33 cellular contexts compared by ENCODE assay signal in the genomic region with DNA sequence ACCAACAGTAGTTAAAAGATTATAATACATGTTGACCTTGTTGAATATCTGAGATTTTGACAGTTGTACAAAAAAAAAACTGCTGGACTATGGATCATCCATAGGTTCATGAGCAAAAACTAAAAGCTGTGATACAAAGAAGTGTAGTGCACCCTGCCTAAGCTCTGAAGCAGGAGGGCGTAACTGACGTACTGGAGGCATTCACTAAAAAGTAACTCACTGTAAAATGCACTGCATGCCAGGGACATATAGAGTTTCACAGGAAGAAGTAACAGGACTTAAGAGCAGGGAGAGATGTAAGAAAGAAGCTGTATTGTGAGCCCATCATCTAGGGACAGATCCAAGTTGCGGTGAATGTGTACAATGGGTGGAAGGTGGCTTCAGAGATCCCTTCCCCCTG.
"Had no signal": no experiment of that assay in that cellular context is flagged by ENCODE, and none has a peak within 500 bp of the region (broad histone marks: within the 10 kb centered on the region; RNA-seq: fewer than 3 reads in every experiment).

No MANE protein-coding gene starts in this region.

- H3K4me1 ChIP-seq: adrenal gland, body of pancreas, breast epithelium had no signal

- FAIRE-seq: astrocyte, TTC549 had no signal

- DNase-seq: activated B cell treated with CpG ODN at 0.5 μM for 24 hours; activated CD4-positive, alpha-beta memory T cell treated with anti-CD3 and anti-CD28 coated beads for 36 hours; activated CD4-positive, alpha-beta T cell treated with anti-CD3 and anti-CD28 coated beads for 4 hours; activated CD4-positive, alpha-beta T cell treated with anti-CD3 and anti-CD28 coated beads, Interleukin-2, amount 10 ng/mL, durations not matched to agents 24 days and 14 days; activated CD4-positive, alpha-beta T cell treated with anti-CD3 and anti-CD28 coated beads, Interleukin-2, amount 50 U/mL, for 1 hour; activated CD4-positive, alpha-beta T cell treated with anti-CD3 and anti-CD28 coated beads, Interleukin-2, amount 50 U/mL, for 4 hours; activated CD4-positive, CD25-positive, alpha-beta regulatory T cell treated with anti-CD3 and anti-CD28 coated beads, Interleukin-2, amount 50 U/mL, for 72 hours; activated CD8-positive, alpha-beta memory T cell treated with anti-CD3 and anti-CD28 coated beads, Interleukin-2, amount 50 U/mL, for 4 hours; activated CD8-positive, alpha-beta T cell treated with anti-CD3 and anti-CD28 coated beads for 36 hours; activated effector memory CD4-positive, alpha-beta T cell treated with anti-CD3 and anti-CD28 coated beads, Interleukin-2, amount 50 U/mL, for 16 hours; activated gamma-delta T cell treated with Interleukin-2 at 50 U/mL for 16 hours; activated naive CD4-positive, alpha-beta T cell; activated naive CD4-positive, alpha-beta T cell treated with anti-CD3 and anti-CD28 coated beads for 36 hours; activated naive CD4-positive, alpha-beta T cell treated with anti-CD3 and anti-CD28 coated beads, Interleukin-2, amount 50 U/mL, for 16 hours; activated naive CD8-positive, alpha-beta T cell treated with anti-CD3 and anti-CD28 coated beads for 36 hours; activated T-cell treated with anti-CD3 and anti-CD28 coated beads for 4 hours; activated T-cell treated with anti-CD3 and anti-CD28 coated beads, Interleukin-2, amount 50 U/mL, for 1 hour; activated T-cell treated with anti-CD3 and anti-CD28 coated beads, Interleukin-2, amount 50 U/mL, for 4 hours; activated T-cell treated with anti-CD3 and anti-CD28 coated beads, Interleukin-2, amount 50 U/mL, for 72 hours; adrenal gland; amniotic stem cell; aorta; body of pancreas; brain microvascular endothelial cell; central memory CD4-positive, alpha-beta T cell; T-helper 2 cell; T-helper 9 cell had no signal

- H3K27ac ChIP-seq: adrenal gland, body of pancreas, brain microvascular endothelial cell, breast epithelium, VCaP had no signal

- H3K27me3 ChIP-seq: adrenal gland, body of pancreas, brain microvascular endothelial cell, breast epithelium had no signal

- H3K36me3 ChIP-seq: adrenal gland, brain microvascular endothelial cell, breast epithelium had no signal

- ATAC-seq: activated CD8-positive, alpha-beta T cell treated with anti-CD3 and anti-CD28 coated beads for 36 hours; activated naive CD4-positive, alpha-beta T cell treated with anti-CD3 and anti-CD28 coated beads, Interleukin-2, amount 50 U/mL, for 72 hours; activated T-cell treated with anti-CD3 and anti-CD28 coated beads, Interleukin-2, amount 50 U/mL, for 4 hours; activated T-cell treated with anti-CD3 and anti-CD28 coated beads, Interleukin-2, amount 50 U/mL, for 72 hours; activated T-helper 17 cell treated with anti-CD3 and anti-CD28 coated beads, Interleukin-2, amount 50 U/mL, for 72 hours; body of pancreas had no signal

- H3K4me3 ChIP-seq: adrenal gland, body of pancreas, breast epithelium had no signal

- H3K9me3 ChIP-seq: adrenal gland, body of pancreas, breast epithelium had no signal
